33 cellular contexts compared by ENCODE assay signal in genomic region chr20:9710685-9711084, GRCh38.
A peak's percentile ranks its signal among the peaks of the same experiment; 100 is the strongest.
DNase-seq lines count a peak whose midpoint lies in the region; ATAC-seq, FAIRE-seq and TF ChIP-seq lines count a peak whose summit lies in the region.
"Had no signal": no experiment of that assay in that cellular context is flagged by ENCODE, and none has a peak within 500 bp of the region (broad histone marks: within the 10 kb centered on the region; RNA-seq: fewer than 3 reads in every experiment).

No MANE protein-coding gene starts in this region.

- FAIRE-seq in HepG2 (lab: Jason Lieb, UNC): no peak
- FAIRE-seq: A204.1, A549, D721Med had no signal

- H2AFZ ChIP-seq in HepG2 (ENCODE audit: low read length): no peak overlapping the region

- H3K4me1 Mint-ChIP-seq in progenitor cell of endocrine pancreas (ENCODE audit: low read depth): peaks cover 27% of the 10 kb centered on the region
- H3K4me1 Mint-ChIP-seq: B cell; CD14-positive monocyte; CD4-positive, alpha-beta memory T cell; CD4-positive, CD25-positive, alpha-beta regulatory T cell; CD8-positive, alpha-beta memory T cell had no signal

- TF ChIP-seq CTCF in HepG2 (CRISPR knock-in tag; IDR thresholded peaks at IDR 0.05): no peak
- TF ChIP-seq CTCF in right lobe of liver (IDR thresholded peaks at IDR 0.05): no peak
- no peak for TF ChIP-seq CTCF in progenitor cell of endocrine pancreas (IDR thresholded peaks at IDR 0.05; ENCODE audit: unreplicated experiment)

- CTCF ChIA-PET in HepG2 (lab: Yijun Ruan, JAX; ENCODE audit: low intra/inter-chr PET ratio, low total read pairs): no interaction called here

- H3K27me3 ChIP-seq in HepG2 (ENCODE audit: control insufficient read depth in 1 of 2, insufficient read depth in 2 of 2, low read length in 2 of 2) (no peaks in the 10 kb centered on the region), right lobe of liver (no peaks in the 10 kb centered on the region)
- H3K27me3 ChIP-seq: BE2C; BLaER1; BLaER1 treated with 17β-estradiol and CSF1 and Interleukin-3, amounts not matched to agents 10 nM and 100 nM had no signal

- H3K4me2 ChIP-seq in HepG2 (ENCODE audit: low read depth, low read length): no peak overlapping the region
- H3K4me2 ChIP-seq: A549; BLaER1; BLaER1 treated with 17β-estradiol and CSF1 and Interleukin-3, amounts not matched to agents 10 nM and 100 nM had no signal

- no peak overlapping the region for H3K4me3 Mint-ChIP-seq in progenitor cell of endocrine pancreas (ENCODE audit: low read depth)
- H3K4me3 Mint-ChIP-seq: B cell; CD14-positive monocyte; CD4-positive, alpha-beta memory T cell; CD4-positive, alpha-beta T cell; CD4-positive, CD25-positive, alpha-beta regulatory T cell; CD8-positive, alpha-beta memory T cell; CD8-positive, alpha-beta T cell had no signal

- H3K36me3 ChIP-seq in HepG2 (replicated peaks in 1 of 2; ENCODE audit: control insufficient read depth in 1 of 2, insufficient read depth in 2 of 2, low read length in 2 of 2) (no peaks in the 10 kb centered on the region), right lobe of liver (no peaks in the 10 kb centered on the region)
- H3K36me3 ChIP-seq: BE2C; BLaER1; BLaER1 treated with 17β-estradiol and CSF1 and Interleukin-3, amounts not matched to agents 10 nM and 100 nM had no signal

- H3K79me2 ChIP-seq in HepG2 (ENCODE audit: insufficient read depth, low read length): no peaks in the 10 kb centered on the region

- H3K27ac ChIP-seq in HepG2 (ENCODE audit: extremely low read length, insufficient read depth, low read length): no peak overlapping the region
- H3K27ac ChIP-seq in right lobe of liver: no peak overlapping the region
- H3K27ac ChIP-seq: 22Rv1; A549; BLaER1; BLaER1 treated with 17β-estradiol and CSF1 and Interleukin-3, amounts not matched to agents 10 nM and 100 nM; C4-2B had no signal

- H3K4me1 ChIP-seq in HepG2 (ENCODE audit: insufficient read depth, low read length): no peaks in the 10 kb centered on the region
- no peaks in the 10 kb centered on the region for H3K4me1 ChIP-seq in right lobe of liver
- H3K4me1 ChIP-seq: A549; BE2C; BLaER1; BLaER1 treated with 17β-estradiol and CSF1 and Interleukin-3, amounts not matched to agents 10 nM and 100 nM; Caco-2 had no signal

- H3K9ac ChIP-seq in HepG2 (ENCODE audit: insufficient read depth, low read depth, low read length): no peak overlapping the region
- H3K9ac ChIP-seq: BLaER1; BLaER1 treated with 17β-estradiol and CSF1 and Interleukin-3, amounts not matched to agents 10 nM and 100 nM had no signal

- peak overlapping the region; percentile 69 for H3K27ac Mint-ChIP-seq in progenitor cell of endocrine pancreas
- H3K27ac Mint-ChIP-seq: B cell; CD14-positive monocyte; CD4-positive, alpha-beta memory T cell; CD4-positive, alpha-beta T cell; CD4-positive, CD25-positive, alpha-beta regulatory T cell; CD8-positive, alpha-beta T cell had no signal

- no peak for TF ChIP-seq RAD21 in HepG2 (CRISPR knock-in tag; IDR thresholded peaks at IDR 0.05)

- TF ChIP-seq EP300 in HepG2 (IDR thresholded peaks at IDR 0.05; ENCODE audit: low read depth in 2 of 2, low read length in 2 of 2): no peak
- TF ChIP-seq EP300 in HepG2 (CRISPR knock-in tag; IDR thresholded peaks at IDR 0.05; ENCODE audit: borderline replicate concordance): no peak

- H3K27me3 Mint-ChIP-seq in progenitor cell of endocrine pancreas: no peaks in the 10 kb centered on the region
- H3K27me3 Mint-ChIP-seq: B cell; CD4-positive, alpha-beta memory T cell; CD4-positive, alpha-beta T cell; CD4-positive, CD25-positive, alpha-beta regulatory T cell; CD8-positive, alpha-beta memory T cell had no signal

- intact Hi-C loops in HepG2 (cut with micrococcal nuclease; ENCODE audit: unreplicated experiment) (no loop called here), right lobe of liver (cut with DNase I) (no loop called here)

- POLR2A ChIA-PET in HepG2 (lab: Yijun Ruan, JAX): no interaction called here

- in situ Hi-C loops in HepG2 (cut with HindIII; ENCODE audit: extremely low pct_ligation_motif_present, low pct_unique_long_range_greater_than_20kb): no loop called here

- ATAC-seq in HepG2 (no peak), right lobe of liver (no peak)
- ATAC-seq: A549; CD8-positive, alpha-beta T cell had no signal

- TF ChIP-seq POLR2A in HepG2 (IDR thresholded peaks at IDR 0.05; ENCODE audit: insufficient read depth in 1 of 2, low read depth in 2 of 2, low read length in 2 of 2) (no peak), right lobe of liver (IDR thresholded peaks at IDR 0.05) (no peak)

- no TSS peak for BruUV-seq in HepG2 (replicated peaks; lab: Mats Ljungman, UMichigan)

- peaks cover 11% of the 10 kb centered on the region for H3K9me3 Mint-ChIP-seq in progenitor cell of endocrine pancreas (ENCODE audit: low read depth)
- H3K9me3 Mint-ChIP-seq: CD4-positive, alpha-beta T cell had no signal

- under 1% methylated on average over 3 of the region's 3 CpGs for WGBS in HepG2 (ENCODE audit: low lambda C conversion rate)
- 34% methylated on average over 3 of the region's 3 CpGs for WGBS in right lobe of liver (ENCODE audit: insufficient coverage, low coverage, low lambda C conversion rate, missing lambda C conversion rate)

- H3K9me3 ChIP-seq in HepG2 (ENCODE audit: low read length) (no peaks in the 10 kb centered on the region), right lobe of liver (no peaks in the 10 kb centered on the region)
- H3K9me3 ChIP-seq: A549; BE2C; BLaER1; BLaER1 treated with 17β-estradiol and CSF1 and Interleukin-3, amounts not matched to agents 10 nM and 100 nM; Caco-2 had no signal

- H3K36me3 Mint-ChIP-seq in progenitor cell of endocrine pancreas (ENCODE audit: insufficient read depth): peaks cover 15% of the 10 kb centered on the region
- H3K36me3 Mint-ChIP-seq: CD14-positive monocyte; CD4-positive, alpha-beta memory T cell; CD4-positive, CD25-positive, alpha-beta regulatory T cell; CD8-positive, alpha-beta memory T cell; CD8-positive, alpha-beta T cell had no signal

- DNase-seq in HepG2 (ENCODE audit: low spot score) (no peak), right lobe of liver (no peak), progenitor cell of endocrine pancreas (ENCODE audit: low spot score, unreplicated experiment) (no peak), activated gamma-delta T cell (lab: John Stamatoyannopoulos, UW) (no peak)
- DNase-seq: 8988T; ACHN; AML-193; BE2C; C1 segment of cervical spinal cord; Caco-2; Calu3; CD4-positive, alpha-beta memory T cell; CD4-positive, alpha-beta T cell; CD4-positive, CD25-positive, alpha-beta regulatory T cell; CD8-positive, alpha-beta memory T cell; CD8-positive, alpha-beta T cell; COR-L47; DMS 273 treated with DMSO at 0.1 percent for 48 hours; DMS153; DMS53; DMS79; DMS79 treated with DMSO at 0.1 percent for 48 hours; DND-41; EL had no signal

- H3K4me3 ChIP-seq in HepG2 (replicated peaks in 1 of 3; ENCODE audit: insufficient read depth in 1 of 3, low read depth in 2 of 3, low read length in 3 of 3) (no peak overlapping the region), right lobe of liver (no peak overlapping the region)
- H3K4me3 ChIP-seq: A549; BLaER1; BLaER1 treated with 17β-estradiol and CSF1 and Interleukin-3, amounts not matched to agents 10 nM and 100 nM had no signal

- no peaks in the 10 kb centered on the region for H4K20me1 ChIP-seq in HepG2 (ENCODE audit: insufficient read depth, low read length)
- H4K20me1 ChIP-seq: BLaER1; BLaER1 treated with 17β-estradiol and CSF1 and Interleukin-3, amounts not matched to agents 10 nM and 100 nM had no signal

TF ChIP-seq in HepG2, 621 proteins besides CTCF, POLR2A, EP300 and RAD21 (continues in another document):
- TF ChIP-seq ELF3 (CRISPR knock-in tag; IDR thresholded peaks at IDR 0.05) (no peak), MNT (IDR thresholded peaks at IDR 0.05) (peak; percentile 97), SIN3B (IDR thresholded peaks at IDR 0.05; ENCODE audit: low read length) (no peak), ZBTB4 (CRISPR knock-in tag; IDR thresholded peaks at IDR 0.05; ENCODE audit: borderline replicate concordance) (no peak), EED (CRISPR knock-in tag; IDR thresholded peaks at IDR 0.05) (no peak)
